13 cellular contexts compared by ENCODE assay signal in genomic region chr6:137849076-137849708, GRCh38. TPM values are rescaled to one million over a fixed set of nuclear protein-coding genes. Genes with fewer than 3 reads are reported as not detected.
DNase-seq lines count a peak whose midpoint lies in the region; ATAC-seq and TF ChIP-seq lines count a peak whose summit lies in the region.
"Had no signal": no experiment of that assay in that cellular context is flagged by ENCODE, and none has a peak within 500 bp of the region (broad histone marks: within the 10 kb centered on the region; RNA-seq: fewer than 3 reads in every experiment).

No MANE protein-coding gene starts in this region.

- H3K79me2 ChIP-seq in HCT116 (ENCODE audit: insufficient read depth, low read length) (no peaks in the 10 kb centered on the region), fibroblast of lung (ENCODE audit: control insufficient read depth, insufficient read depth, low read length) (no peaks in the 10 kb centered on the region)

- no peak for TF ChIP-seq RAD21 in HCT116 (IDR thresholded peaks at IDR 0.05; ENCODE audit: low read depth)

- RAD21 ChIA-PET in HCT116 (lab: Charles Lee; ENCODE audit: low non-redundant PET in 1 of 2, low total read pairs in 2 of 2, uncharacterized antibody in 2 of 2, unreplicated experiment in 2 of 2) = no interaction called here

- BruUV-seq in HCT116 (replicated peaks; lab: Mats Ljungman, UMichigan) = no TSS peak

- no peak for TF ChIP-seq POLR2A in HCT116 (IDR thresholded peaks at IDR 0.05; ENCODE audit: borderline replicate concordance, extremely low read depth, insufficient read depth, insufficient read length)
- TF ChIP-seq POLR2A in sigmoid colon (IDR thresholded peaks at IDR 0.05) = no peak

- intact Hi-C loops in HCT116 (cut with micrococcal nuclease) (no loop called here), sigmoid colon (cut with DNase I) (no loop called here)

- CTCF ChIA-PET in HCT116 (lab: Charles Lee) = interaction anchor here (1.5 kb wide), 1 partner anchor 17 kb away, joined by 4 read pairs; no protein-coding TSS in a partner anchor

- H3K4me3 ChIP-seq in HCT116 (replicated peaks in 1 of 2; ENCODE audit: low read depth in 1 of 2, low read length in 2 of 2) (no peak overlapping the region), SJSA1 (no peak overlapping the region), fibroblast of lung (replicated peaks in 1 of 4; ENCODE audit: control extremely low read depth in 1 of 4, insufficient read depth in 1 of 4, low read depth in 3 of 4, low read length in 4 of 4) (peak overlapping the region in 3 of 4 experiments; percentile 0 to 54 (median 1)), sigmoid colon (peak overlapping the region in 1 of 4 donors; percentile 2)
- H3K4me3 ChIP-seq: heart right ventricle, tibial nerve had no signal

- ATAC-seq in HCT116 = no peak
- ATAC-seq in HG03280 (IDR thresholded peaks at IDR 0.05; ENCODE audit: unreplicated experiment) = no peak
- ATAC-seq: SK-N-SH treated with all-trans-retinoic acid at 6 μM for 48 hours had no signal

- DNase-seq in HCT116 (ENCODE audit: low read depth, low spot score) = no peak
- peak in 1 of 2 experiments; percentile 72 for DNase-seq in SJSA1 (ENCODE audit: low read depth in 1 of 2, low spot score in 2 of 2)
- peak; percentile 49 to 53 for DNase-seq in fibroblast of lung (ENCODE audit: low read depth in 2 of 2)
- DNase-seq in sigmoid colon = no peak
- no peak for DNase-seq in NCI-H345 treated with DMSO at 0.1 percent for 48 hours (lab: John Stamatoyannopoulos, UW; ENCODE audit: unreplicated experiment)
- no peak for DNase-seq in ACHN
- DNase-seq: central memory CD4-positive, alpha-beta T cell; heart right ventricle; naive B cell; NCI-H226 had no signal

- H3K9me2 ChIP-seq in HCT116 (ENCODE audit: insufficient read depth) = no peaks in the 10 kb centered on the region

- H3K9ac ChIP-seq in HCT116 (ENCODE audit: low read length) (no peak overlapping the region), fibroblast of lung (ENCODE audit: insufficient read depth, low read length) (peak overlapping the region; percentile 1)

- H4K20me1 ChIP-seq in HCT116 (ENCODE audit: insufficient read depth) (no peaks in the 10 kb centered on the region), fibroblast of lung (ENCODE audit: control insufficient read depth, extremely low read depth, insufficient read depth, low read length) (no peaks in the 10 kb centered on the region)

- POLR2A ChIA-PET in HCT116 (lab: Charles Lee) = interaction anchor here (1.1 kb wide), 1 partner anchor 155 kb away, joined by 4 read pairs; no protein-coding TSS in a partner anchor

- no peak for TF ChIP-seq CTCF in HCT116 (IDR thresholded peaks at IDR 0.05 in 2 of 3, conservative IDR thresholded peaks at IDR 0.05 in 1 of 3; ENCODE audit: borderline replicate concordance in 1 of 3, insufficient read depth in 1 of 3, low read depth in 2 of 3, low read length in 2 of 3)
- TF ChIP-seq CTCF in fibroblast of lung (conservative IDR thresholded peaks at IDR 0.05 in 1 of 2, IDR thresholded peaks at IDR 0.05 in 1 of 2; ENCODE audit: low read depth in 1 of 2, low read length in 2 of 2) = no peak
- TF ChIP-seq CTCF in sigmoid colon (IDR thresholded peaks at IDR 0.05) = no peak

- WGBS in sigmoid colon, 2 donors = 61 to 67% methylated on average over 4 of the region's 4 CpGs

- H3K4me2 ChIP-seq in HCT116 (ENCODE audit: low read length) (no peak overlapping the region), fibroblast of lung (ENCODE audit: extremely low read depth, insufficient read depth, low read length) (peak overlapping the region; percentile 6)

- H2AFZ ChIP-seq in HCT116 (ENCODE audit: low read depth, low read length, poor library complexity, severe bottlenecking) (peak overlapping the region; percentile 86), fibroblast of lung (ENCODE audit: low read length) (no peak overlapping the region)

- H3K9me3 ChIP-seq in HCT116 (ENCODE audit: control insufficient read depth in 1 of 2, insufficient read depth in 1 of 2, low read depth in 1 of 2, low read length in 2 of 2) (no peaks in the 10 kb centered on the region), SJSA1 (replicated peaks) (no peaks in the 10 kb centered on the region), fibroblast of lung (ENCODE audit: control insufficient read depth, insufficient read depth, low read depth, low read length) (no peaks in the 10 kb centered on the region), sigmoid colon (no peaks in the 10 kb centered on the region)
- H3K9me3 ChIP-seq: heart right ventricle, tibial nerve had no signal

- H3K4me1 ChIP-seq in HCT116 (ENCODE audit: control insufficient read depth in 1 of 2, insufficient read depth in 2 of 2, low read length in 2 of 2) (peaks cover 0 to 46% of the 10 kb centered on the region in 2 experiments; a peak in 3 of 4 replicates), SJSA1 (replicated peaks) (peaks cover 28% of the 10 kb centered on the region), fibroblast of lung (ENCODE audit: control insufficient read depth, extremely low read depth, insufficient read depth, low read length) (peaks cover 11% of the 10 kb centered on the region), sigmoid colon (peaks cover 0 to 47% (median 42%) of the 10 kb centered on the region in 4 donors)

- in situ Hi-C loops in ACHN (cut with HindIII; ENCODE audit: low pct_ligation_motif_present, low pct_unique_long_range_greater_than_20kb, low sequenced_read_pairs) = no loop called here

- H3K36me3 ChIP-seq in HCT116 (ENCODE audit: control insufficient read depth in 1 of 2, insufficient read depth in 2 of 2, low read length in 2 of 2) (no peaks in the 10 kb centered on the region), SJSA1 (no peaks in the 10 kb centered on the region), fibroblast of lung (ENCODE audit: control insufficient read depth, insufficient read depth, low read length) (no peaks in the 10 kb centered on the region), sigmoid colon (no peaks in the 10 kb centered on the region)
- H3K36me3 ChIP-seq: heart right ventricle, tibial nerve had no signal

- TF ChIP-seq EP300 in sigmoid colon (IDR thresholded peaks at IDR 0.05) = peak in 1 of 4 donors; percentile 33

- H3K27me3 ChIP-seq in HCT116 (ENCODE audit: insufficient read depth, low read length) (no peaks in the 10 kb centered on the region), SJSA1 (replicated peaks) (no peaks in the 10 kb centered on the region), fibroblast of lung (ENCODE audit: control insufficient read depth, insufficient read depth, low read length) (no peaks in the 10 kb centered on the region), sigmoid colon (no peaks in the 10 kb centered on the region)
- H3K27me3 ChIP-seq: heart right ventricle, tibial nerve had no signal

- H3K27ac ChIP-seq in HCT116 (ENCODE audit: low read depth, low read length) (no peak overlapping the region), SJSA1 (peak overlapping the region; percentile 98), fibroblast of lung (ENCODE audit: insufficient read depth, low read length) (peak overlapping the region; percentile 48), sigmoid colon (peak overlapping the region; percentile 45 to 83 (median 73))
- H3K27ac ChIP-seq: tibial nerve had no signal

TF ChIP-seq in HCT116, 20 proteins besides CTCF, POLR2A, EP300 and RAD21:
- TF ChIP-seq SRF (IDR thresholded peaks at IDR 0.05; ENCODE audit: low read depth) (peak; percentile 96), POLR2AphosphoS5 (IDR thresholded peaks at IDR 0.05; ENCODE audit: low read depth, low read length) (no peak)

RNA-seq across cellular contexts. Expression of gene TNFAIP3, which starts 17.9 kb away (rescaled TPM):
- total RNA-seq in HCT116 (2021; ENCODE audit: unreplicated experiment) (4.4 TPM), fibroblast of lung (3.9 and 7.8 TPM in 2 replicates), sigmoid colon (10 to 100 TPM; 14.6 to 37.6 (median 21.0) TPM)
- polyA plus RNA-seq in HCT116 (2012) = 1.5 and 1.7 TPM in 2 replicates
- total RNA-seq in SJSA1 (2014; rRNA removed; shearing (Covaris generic)) = 7.8 and 12.2 TPM in 2 replicates
- polyA plus RNA-seq in fibroblast of lung (10.8 and 23.5 TPM in 2 replicates), sigmoid colon (10 to 100 TPM; 11.4 to 49.9 (median 18.7) TPM)
- 6.0 and 11.2 TPM in 2 replicates for polyA plus RNA-seq in fibroblast of lung (2012)
- 6.8 and 9.6 TPM in 2 replicates for polyA minus RNA-seq in fibroblast of lung (ENCODE audit: low replicate concordance)

Comparison
In these comparisons a context has a peak if more than half of its experiments do, and no peak if none do; other contexts are left out.
1. DNase-seq: peak in fibroblast of lung (2 of 2); none in HCT116 (single experiment), sigmoid colon (single experiment), NCI-H345 treated with DMSO at 0.1 percent for 48 hours (single experiment) and ACHN (single experiment).
2. H3K4me3 ChIP-seq: peak in fibroblast of lung (3 of 4); none in HCT116 (0 of 2) and SJSA1 (single experiment).